8 cellular contexts compared by ENCODE assay signal in the genomic region with DNA sequence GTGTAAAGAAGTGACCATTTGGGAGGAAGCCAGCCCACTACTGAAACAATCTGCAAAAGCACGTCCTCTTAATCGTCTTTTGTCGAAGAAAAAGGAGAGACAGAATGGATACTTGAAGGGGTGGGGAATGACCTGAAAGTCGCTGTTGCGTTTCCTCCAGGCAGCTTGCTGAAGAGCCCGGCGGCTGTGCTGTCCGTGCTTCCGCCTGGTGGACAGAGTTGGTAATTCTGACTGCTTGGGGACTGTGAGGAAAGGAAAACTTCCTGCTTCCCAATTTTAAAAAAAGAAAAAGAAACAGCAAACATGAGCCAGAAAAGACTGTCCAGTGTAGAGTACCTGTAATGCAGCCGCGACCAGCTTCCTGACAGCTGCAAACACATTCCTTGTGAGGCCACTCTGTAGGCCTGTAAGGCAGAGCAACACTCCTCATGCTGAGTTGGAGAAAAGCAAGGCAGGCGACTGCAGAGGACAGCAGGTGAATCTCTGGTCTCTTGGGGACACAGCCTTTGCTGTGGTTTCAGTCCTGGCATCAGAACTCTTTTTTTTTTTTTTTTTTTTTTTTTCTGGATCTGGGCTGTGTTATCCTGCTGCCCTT.
DNase-seq lines count a peak whose midpoint lies in the region; ATAC-seq and TF ChIP-seq lines count a peak whose summit lies in the region.

No MANE protein-coding gene starts in this region.

- H3K9me3 ChIP-seq in left lung: no peaks in the 10 kb centered on the region

- no peak overlapping the region for H3K4me3 Mint-ChIP-seq in MCF 10A (ENCODE audit: unreplicated experiment)

- no peaks in the 10 kb centered on the region for H3K27me3 Mint-ChIP-seq in MCF 10A (ENCODE audit: insufficient read depth, unreplicated experiment)

- POLR2A ChIA-PET in MCF 10A (lab: Yijun Ruan, JAX): no interaction called here

- peak; percentile 90 for ATAC-seq in left lung

- no peaks in the 10 kb centered on the region for H3K9me3 Mint-ChIP-seq in MCF 10A (ENCODE audit: unreplicated experiment)

- H3K36me3 ChIP-seq in left lung: no peaks in the 10 kb centered on the region

- DNase-seq in NCI-H2196 (lab: John Stamatoyannopoulos, UW; ENCODE audit: unreplicated experiment) (peak; percentile 0), NCI-H2196 treated with DMSO at 0.1 percent for 48 hours (lab: John Stamatoyannopoulos, UW; ENCODE audit: unreplicated experiment) (no peak), HCEC 1CT (peak; percentile 73), NCI-H1105 (lab: John Stamatoyannopoulos, UW) (peak; percentile 22), MCF 10A (ENCODE audit: unreplicated experiment) (peak; percentile 64), left lung (peak in 1 of 2 donors; percentile 43), cerebellar nuclear complex (lab: John Stamatoyannopoulos, UW) (no peak), mesenteric fat pad (ENCODE audit: low spot score) (no peak)

- CTCF ChIA-PET in MCF 10A (lab: Yijun Ruan, JAX): interaction anchor here (0.7 to 1.1 kb wide), 6 partner anchors 9 to 558 kb away, joined by 3 to 4 read pairs (median 3); no protein-coding TSS in a partner anchor

- H3K36me3 Mint-ChIP-seq in MCF 10A (ENCODE audit: insufficient read depth, unreplicated experiment): no peaks in the 10 kb centered on the region

- no peaks in the 10 kb centered on the region for H3K4me1 Mint-ChIP-seq in MCF 10A (ENCODE audit: insufficient read depth, unreplicated experiment)

- TF ChIP-seq CTCF in MCF 10A (IDR thresholded peaks at IDR 0.05; ENCODE audit: unreplicated experiment) (peak; percentile 65), left lung (IDR thresholded peaks at IDR 0.05) (peak; percentile 58 to 70)

- intact Hi-C loops in MCF 10A (cut with micrococcal nuclease) (loop anchor here (1.0 to 2.0 kb wide), 4 partner anchors 109 to 772 kb away; no protein-coding TSS in a partner anchor), left lung (cut with DNase I) (no loop called here)

- H3K27me3 ChIP-seq in left lung: no peaks in the 10 kb centered on the region

- no peaks in the 10 kb centered on the region for H3K4me1 ChIP-seq in left lung

- no peak overlapping the region for H3K4me3 ChIP-seq in left lung

- no TSS peak for BruUV-seq in MCF 10A (replicated peaks; lab: Mats Ljungman, UMichigan)

- no peak overlapping the region for H3K27ac Mint-ChIP-seq in MCF 10A (ENCODE audit: low read depth, unreplicated experiment)

- no peak overlapping the region for H3K27ac ChIP-seq in left lung

Comparison
In these comparisons a context has a peak if more than half of its experiments do, and no peak if none do; other contexts are left out.
1. DNase-seq: peak in NCI-H2196 (single experiment), HCEC 1CT (single experiment), NCI-H1105 (single experiment) and MCF 10A (single experiment); none in NCI-H2196 treated with DMSO at 0.1 percent for 48 hours (single experiment), cerebellar nuclear complex (0 of 2) and mesenteric fat pad (single experiment).